In genomic region chr10:116694927-116695268, GRCh38 we compare ENCODE assay signal across 25 cellular contexts. TPM values are rescaled to one million over a fixed set of nuclear protein-coding genes. Genes with fewer than 3 reads are reported as not detected.
DNase-seq lines count a peak whose midpoint lies in the region; ATAC-seq, FAIRE-seq and TF ChIP-seq lines count a peak whose summit lies in the region.
"Had no signal": no experiment of that assay in that cellular context is flagged by ENCODE, and none has a peak within 500 bp of the region (broad histone marks: within the 10 kb centered on the region; RNA-seq: fewer than 3 reads in every experiment).

No MANE protein-coding gene starts in this region.

- no TSS peak for BruUV-seq in Caco-2 (replicated peaks; lab: Mats Ljungman, UMichigan)

- CTCF ChIA-PET in Caco-2 (lab: Charles Lee), result interaction anchor here (1.0 kb wide), 1 partner anchor 93 kb away, joined by 6 read pairs; no protein-coding TSS in a partner anchor
- CTCF ChIA-PET in H1 (lab: Charles Lee; ENCODE audit: partially characterized antibody), result interaction anchor here (1.2 to 1.6 kb wide), 3 partner anchors 41 to 463 kb away, joined by 4 to 5 read pairs (median 4); no protein-coding TSS in a partner anchor

- no peak overlapping the region for H2BK120ac ChIP-seq in H1 (replicated peaks; ENCODE audit: low read depth, low read length)

- H3K4me3 Mint-ChIP-seq in Caco-2 (ENCODE audit: unreplicated experiment) (peak overlapping the region; percentile 20), nephron progenitor cell (no peak overlapping the region), endothelial cell (ENCODE audit: unreplicated experiment) (no peak overlapping the region)
- no peak overlapping the region for H3K4me3 Mint-ChIP-seq in stimulated activated effector memory CD8-positive, alpha-beta T cell treated with anti-CD3 and anti-CD28 coated beads, Interleukin-12 subunit alpha, Interleukin-12 subunit beta, amount 100 ng/mL, for 72 hours
- H3K4me3 Mint-ChIP-seq: CD14-positive monocyte; CD8-positive, alpha-beta memory T cell had no signal

- H3K4me1 Mint-ChIP-seq in Caco-2 (ENCODE audit: low read depth, unreplicated experiment), result peaks cover 11% of the 10 kb centered on the region
- peaks cover 48% of the 10 kb centered on the region for H3K4me1 Mint-ChIP-seq in nephron progenitor cell
- H3K4me1 Mint-ChIP-seq in stimulated activated effector memory CD8-positive, alpha-beta T cell treated with anti-CD3 and anti-CD28 coated beads, Interleukin-12 subunit alpha, Interleukin-12 subunit beta, amount 100 ng/mL, for 72 hours, result no peaks in the 10 kb centered on the region
- peaks cover 13% of the 10 kb centered on the region for H3K4me1 Mint-ChIP-seq in endothelial cell (ENCODE audit: unreplicated experiment)
- H3K4me1 Mint-ChIP-seq: CD14-positive monocyte; CD8-positive, alpha-beta memory T cell had no signal

- DNase-seq in Caco-2 (no peak), H1 (ENCODE audit: low read depth in 1 of 2, low spot score in 2 of 2) (no peak), nephron progenitor cell (no peak), thyroid gland (no peak), NCI-H146 treated with DMSO at 0.1 percent for 48 hours (lab: John Stamatoyannopoulos, UW; ENCODE audit: unreplicated experiment) (no peak), endothelial cell (ENCODE audit: low spot score) (no peak)
- no peak for DNase-seq in stimulated activated effector memory CD8-positive, alpha-beta T cell treated with anti-CD3 and anti-CD28 coated beads, Interleukin-12 subunit alpha, Interleukin-12 subunit beta, amount 100 ng/mL, for 72 hours (ENCODE audit: low spot score in 2 of 2)
- DNase-seq: 8988T; BE2C; Calu3; CD8-positive, alpha-beta memory T cell; DMS153; DND-41; KBM-7; NCI-H1105 treated with DMSO at 0.1 percent for 48 hours; NCI-H146; NCI-H2029; NCI-H446; NCI-H526 treated with DMSO at 0.1 percent for 48 hours; Right ventricle myocardium superior; RPMI8226 had no signal

- H4K8ac ChIP-seq in H1 (ENCODE audit: extremely low read depth, insufficient read depth, low read length), result peak overlapping the region; percentile 51; the same call in 1 of the 2 replicates

- H3K36me3 Mint-ChIP-seq in Caco-2 (ENCODE audit: insufficient read depth, unreplicated experiment) (peaks cover 20% of the 10 kb centered on the region), nephron progenitor cell (ENCODE audit: low read depth) (no peaks in the 10 kb centered on the region), endothelial cell (ENCODE audit: low read depth, unreplicated experiment) (no peaks in the 10 kb centered on the region)
- H3K36me3 Mint-ChIP-seq in stimulated activated effector memory CD8-positive, alpha-beta T cell treated with anti-CD3 and anti-CD28 coated beads, Interleukin-12 subunit alpha, Interleukin-12 subunit beta, amount 100 ng/mL, for 72 hours, result no peaks in the 10 kb centered on the region
- H3K36me3 Mint-ChIP-seq: CD14-positive monocyte; CD8-positive, alpha-beta memory T cell had no signal

- H2BK12ac ChIP-seq in H1 (ENCODE audit: low read depth, low read length), result 0 out of 2 replicates have a peak overlapping the region, but pooled peaks have one; percentile 96

- intact Hi-C loops in Caco-2 (cut with micrococcal nuclease; ENCODE audit: unreplicated experiment), result loop anchor here (1.0 kb wide), 1 partner anchor 26 kb away; no protein-coding TSS in a partner anchor
- intact Hi-C loops in thyroid gland (cut with DNase I), result loop anchor here (10.0 kb wide), 1 partner anchor 50 kb away; the partner anchor contains the start of gene HSPA12A

- FAIRE-seq in H1 (lab: Jason Lieb, UNC), result no peak
- FAIRE-seq: GM12892, GM19239 had no signal

- H2BK5ac ChIP-seq in H1 (ENCODE audit: low read depth, low read length), result peak overlapping the region; percentile 87; the same call in 1 of the 2 replicates

- H3K9me3 Mint-ChIP-seq in Caco-2 (ENCODE audit: unreplicated experiment) (no peaks in the 10 kb centered on the region), nephron progenitor cell (no peaks in the 10 kb centered on the region), endothelial cell (ENCODE audit: unreplicated experiment) (no peaks in the 10 kb centered on the region)
- H3K9me3 Mint-ChIP-seq in stimulated activated effector memory CD8-positive, alpha-beta T cell treated with anti-CD3 and anti-CD28 coated beads, Interleukin-12 subunit alpha, Interleukin-12 subunit beta, amount 100 ng/mL, for 72 hours, result no peaks in the 10 kb centered on the region

- H3K4me3 ChIP-seq in Caco-2 (ENCODE audit: low read depth, low read length) (no peak overlapping the region), H1 (ENCODE audit: extremely low read depth in 1 of 4, insufficient read depth in 2 of 4, low read depth in 3 of 4, low read length in 4 of 4) (no peak overlapping the region), thyroid gland (replicated peaks in 1 of 3) (no peak overlapping the region)
- H3K4me3 ChIP-seq: SJSA1 had no signal

- H3K36me3 ChIP-seq in Caco-2 (ENCODE audit: control insufficient read depth, insufficient read depth, low read length) (peaks cover 1% of the 10 kb centered on the region; the same call in 1 of the 2 replicates), H1 (ENCODE audit: control insufficient read depth in 2 of 4, insufficient read depth in 4 of 4, low read length in 3 of 4) (no peaks in the 10 kb centered on the region), thyroid gland (no peaks in the 10 kb centered on the region)
- H3K36me3 ChIP-seq: BE2C had no signal

- no peak for TF ChIP-seq POLR2A in H1 (IDR thresholded peaks at IDR 0.05; ENCODE audit: control extremely low read depth in 1 of 2, low read depth in 2 of 2, low read length in 2 of 2)
- TF ChIP-seq POLR2A in thyroid gland (IDR thresholded peaks at IDR 0.05), result no peak

- peak overlapping the region; percentile 62 for H4K91ac ChIP-seq in H1 (replicated peaks; ENCODE audit: insufficient read length, low read length)

- H3K4me2 ChIP-seq in H1 (ENCODE audit: insufficient read depth in 1 of 2, low read depth in 2 of 2, low read length in 2 of 2), result 0 out of 4 replicates have a peak overlapping the region, but pooled peaks of 1 of the 2 experiments have one; percentile 30

- no peak overlapping the region for H3K27ac ChIP-seq in H1 (ENCODE audit: low read depth, low read length)
- peak overlapping the region; percentile 74 to 92 (median 81) for H3K27ac ChIP-seq in thyroid gland
- H3K27ac ChIP-seq: SJSA1 had no signal

- no peak overlapping the region for H3K9ac ChIP-seq in H1 (replicated peaks in 1 of 4; ENCODE audit: extremely low read depth in 1 of 4, low read depth in 3 of 4, low read length in 3 of 4)

- H4K5ac ChIP-seq in H1 (ENCODE audit: insufficient read length, low read depth, low read length), result no peak overlapping the region

- H3K4me1 ChIP-seq in Caco-2 (peaks cover 13% of the 10 kb centered on the region; the same call in 1 of the 2 replicates), H1 (replicated peaks in 1 of 4; ENCODE audit: control insufficient read depth in 3 of 4, insufficient read depth in 4 of 4, low read length in 3 of 4) (peaks cover 4 to 17% (median 5%) of the 10 kb centered on the region in 4 experiments; a peak in 6 of 7 replicates), thyroid gland (peaks cover 42 to 61% of the 10 kb centered on the region in 2 donors)
- H3K4me1 ChIP-seq: BE2C had no signal

- no peaks in the 10 kb centered on the region for H4K20me1 ChIP-seq in H1 (replicated peaks in 1 of 2; ENCODE audit: control insufficient read depth in 1 of 2, insufficient read depth in 2 of 2, low read length in 2 of 2)

- H3K18ac ChIP-seq in H1 (ENCODE audit: extremely low read depth, low read length), result peak overlapping the region; percentile 93; the same call in 1 of the 2 replicates

- no peak for TF ChIP-seq RAD21 in H1 (IDR thresholded peaks at IDR 0.05 in 1 of 2, conservative IDR thresholded peaks at IDR 0.05 in 1 of 2; ENCODE audit: low read depth in 2 of 2, low read length in 2 of 2)

- ATAC-seq in stimulated activated effector memory CD8-positive, alpha-beta T cell treated with anti-CD3 and anti-CD28 coated beads, Interleukin-12 subunit alpha, Interleukin-12 subunit beta, amount 100 ng/mL, for 72 hours, result no peak

- H3K23ac ChIP-seq in H1 (ENCODE audit: insufficient read length), result no peak overlapping the region

- no peaks in the 10 kb centered on the region for H3K9me3 ChIP-seq in Caco-2
- no peaks in the 10 kb centered on the region for H3K9me3 ChIP-seq in H1 (ENCODE audit: insufficient read depth in 2 of 2, low read depth in 1 of 2, low read length in 1 of 2)
- no peaks in the 10 kb centered on the region for H3K9me3 ChIP-seq in thyroid gland
- H3K9me3 ChIP-seq: BE2C, SJSA1 had no signal

- H2BK20ac ChIP-seq in H1 (ENCODE audit: low read length), result 0 out of 2 replicates have a peak overlapping the region, but pooled peaks have one; percentile 23

- H3K27me3 Mint-ChIP-seq in Caco-2 (ENCODE audit: insufficient read depth, unreplicated experiment) (no peaks in the 10 kb centered on the region), nephron progenitor cell (ENCODE audit: low read depth, poor library complexity) (peaks cover 64% of the 10 kb centered on the region), endothelial cell (ENCODE audit: unreplicated experiment) (peaks cover 8% of the 10 kb centered on the region)

- no peaks in the 10 kb centered on the region for H3K79me1 ChIP-seq in H1 (ENCODE audit: low read depth, low read length)

- no peak for TF ChIP-seq EP300 in H1 (IDR thresholded peaks at IDR 0.05; ENCODE audit: borderline replicate concordance in 1 of 2, low read depth in 2 of 2, low read length in 2 of 2)

- no peaks in the 10 kb centered on the region for H3K23me2 ChIP-seq in H1 (ENCODE audit: low read depth, low read length)

- H2BK15ac ChIP-seq in H1 (ENCODE audit: low read length), result no peak overlapping the region

- H3K4ac ChIP-seq in H1 (replicated peaks; ENCODE audit: insufficient read length, low read depth, low read length), result no peak overlapping the region

- H3K27ac Mint-ChIP-seq in Caco-2 (ENCODE audit: unreplicated experiment), result peak overlapping the region; percentile 37
- peak overlapping the region; percentile 49 for H3K27ac Mint-ChIP-seq in nephron progenitor cell
- no peak overlapping the region for H3K27ac Mint-ChIP-seq in stimulated activated effector memory CD8-positive, alpha-beta T cell treated with anti-CD3 and anti-CD28 coated beads, Interleukin-12 subunit alpha, Interleukin-12 subunit beta, amount 100 ng/mL, for 72 hours
- no peak overlapping the region for H3K27ac Mint-ChIP-seq in endothelial cell (ENCODE audit: unreplicated experiment)
- H3K27ac Mint-ChIP-seq: CD8-positive, alpha-beta memory T cell had no signal

- no peak overlapping the region for H3K56ac ChIP-seq in H1 (replicated peaks; ENCODE audit: insufficient read length, low read depth, low read length)

- TF ChIP-seq CTCF in Caco-2 (IDR thresholded peaks at IDR 0.05; ENCODE audit: insufficient read depth in 1 of 2, low read depth in 1 of 2, low read length in 1 of 2, severe bottlenecking in 1 of 2, unreplicated experiment in 1 of 2) (no peak), H1 (IDR thresholded peaks at IDR 0.05; ENCODE audit: control extremely low read depth in 1 of 3, insufficient read depth in 1 of 3, low read depth in 1 of 3, low read length in 3 of 3) (no peak), nephron progenitor cell (IDR thresholded peaks at IDR 0.05) (no peak), thyroid gland (IDR thresholded peaks at IDR 0.05) (no peak), endothelial cell (IDR thresholded peaks at IDR 0.05; ENCODE audit: unreplicated experiment) (no peak)

- no peak overlapping the region for H2AFZ ChIP-seq in H1 (ENCODE audit: low read length)

- POLR2A ChIA-PET in Caco-2 (lab: Charles Lee), result no interaction called here
- POLR2A ChIA-PET in H1 (lab: Charles Lee; ENCODE audit: partially characterized antibody), result no interaction called here

- no peaks in the 10 kb centered on the region for H3K79me2 ChIP-seq in H1 (ENCODE audit: control insufficient read depth in 1 of 2, insufficient read depth in 2 of 2, low read length in 2 of 2)

- H3K27me3 ChIP-seq in Caco-2 (replicated peaks; ENCODE audit: control insufficient read depth, insufficient read depth, low read length) (no peaks in the 10 kb centered on the region), H1 (replicated peaks in 1 of 4; ENCODE audit: control insufficient read depth in 3 of 4, extremely low read depth in 1 of 4, insufficient read depth in 3 of 4, low read length in 3 of 4) (no peaks in the 10 kb centered on the region; a peak in 2 of 7 replicates), thyroid gland (no peaks in the 10 kb centered on the region)
- H3K27me3 ChIP-seq: BE2C, SJSA1 had no signal

- no peak overlapping the region for H2AK5ac ChIP-seq in H1 (ENCODE audit: low read depth, low read length)

- H3K14ac ChIP-seq in H1 (ENCODE audit: insufficient read length), result no peak overlapping the region

- WGBS in H1 (ENCODE audit: extremely low coverage in 1 of 2, insufficient coverage in 1 of 2, insufficient read length in 1 of 2, insufficient replicate concordance in 2 of 2, low coverage in 1 of 2, low lambda C conversion rate in 2 of 2, missing lambda C conversion rate in 1 of 2), 2 experiments, result 79% methylated on average over 3 of the region's 3 CpGs; no CpG with 5 or more reads in 1 of the 2 experiments
- 79 to 82% methylated on average over 3 of the region's 3 CpGs for WGBS in thyroid gland, 2 donors

RNA-seq across cellular contexts. Expression of gene HSPA12A, which starts 47.5 kb away (rescaled TPM):
- total RNA-seq in Caco-2 (2022) (22.9 and 27.0 TPM in 2 replicates), thyroid gland (10 to 100 TPM; 22.6 to 37.3 (median 34.6) TPM), endothelial cell (ENCODE audit: unreplicated experiment) (2.8 TPM)
- total RNA-seq in H1 (2021; fragmentation: NEBNext Ultra II Directional; extraction: Animal tissue kit (Norgen Biotek cat#: 25700)), result 4.8 and 6.9 TPM in 2 replicates
- 3.1 and 3.2 TPM in 2 replicates for polyA plus RNA-seq in H1 (2011; rRNA removed)
- polyA plus RNA-seq in H1 (2011; cell fraction: cytosol; rRNA removed), result 4.0 TPM
- 6.6 TPM for polyA plus RNA-seq in H1 (2011; cell fraction: nucleus; rRNA removed)
- 2.8 to 4.9 TPM (median 3.6 TPM) in 4 replicates for polyA plus RNA-seq in H1 (2012, experiment 1 of 2)
- 1.1 TPM for polyA plus RNA-seq in H1 (2012, experiment 2 of 2)
- polyA plus RNA-seq in H1 (2013, experiment 1 of 2), result 3.7 TPM
- 3.2 TPM for polyA plus RNA-seq in H1 (2013, experiment 2 of 2)
- polyA minus RNA-seq in H1 (2011; rRNA and poly(A)+ RNA removed), result 7.8 and 14.4 TPM in 2 replicates
- polyA minus RNA-seq in H1 (2011; cell fraction: cytosol; rRNA and poly(A)+ RNA removed), result 3.2 TPM
- 10.1 TPM for polyA minus RNA-seq in H1 (2011; cell fraction: nucleus; rRNA and poly(A)+ RNA removed)
- polyA plus RNA-seq: CD14-positive monocyte; CD8-positive, alpha-beta memory T cell had no signal

Comparison
In these comparisons a context has a peak if more than half of its experiments do, and no peak if none do; other contexts are left out.
1. H3K27ac Mint-ChIP-seq: peak in Caco-2 (single experiment) and nephron progenitor cell (single experiment); none in stimulated activated effector memory CD8-positive, alpha-beta T cell treated with anti-CD3 and anti-CD28 coated beads, Interleukin-12 subunit alpha, Interleukin-12 subunit beta, amount 100 ng/mL, for 72 hours (single experiment) and endothelial cell (single experiment).